In the genomic region with DNA sequence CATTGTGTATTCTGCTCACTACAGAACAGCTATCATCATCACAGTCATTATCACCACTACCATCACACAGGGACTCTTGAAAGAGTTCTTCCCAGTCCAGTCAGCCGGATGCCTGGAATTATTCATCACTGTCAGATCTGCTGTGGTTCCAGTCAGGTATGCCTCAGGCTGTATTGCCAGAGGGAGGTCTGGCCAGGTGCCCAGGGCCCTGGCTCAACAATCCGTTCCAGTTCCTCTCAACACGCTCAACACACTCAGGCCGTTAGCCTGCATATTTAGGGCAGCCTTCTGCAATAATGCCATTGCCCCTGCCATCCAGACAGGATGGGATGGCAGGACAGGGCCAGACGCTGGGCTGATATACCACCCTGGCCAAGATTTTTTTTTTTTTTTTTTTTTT, we compare ENCODE assay signal across 9 cellular contexts. TPM values are rescaled to one million over a fixed set of nuclear protein-coding genes. Genes with fewer than 3 reads are reported as not detected.
DNase-seq lines count a peak whose midpoint lies in the region; ATAC-seq and TF ChIP-seq lines count a peak whose summit lies in the region.
"Had no signal": no experiment of that assay in that cellular context is flagged by ENCODE, and none has a peak within 500 bp of the region (broad histone marks: within the 10 kb centered on the region; RNA-seq: fewer than 3 reads in every experiment).

No MANE protein-coding gene starts in this region.

- WGBS in suprapubic skin, result 59% methylated on average over 5 of the region's 5 CpGs

- no peaks in the 10 kb centered on the region for H3K4me1 Mint-ChIP-seq in T-helper 2 cell treated with Interferon-gamma antibody and Interleukin-4, amounts not matched to agents 5 μg/mL and 100 μg/mL, for 36 hours (ENCODE audit: low read depth)

- TF ChIP-seq EP300 in suprapubic skin (IDR thresholded peaks at IDR 0.05), result no peak

- peaks cover 85% of the 10 kb centered on the region for H3K36me3 ChIP-seq in suprapubic skin

- no peak overlapping the region for H3K27ac ChIP-seq in suprapubic skin

- no peak for TF ChIP-seq CTCF in suprapubic skin (IDR thresholded peaks at IDR 0.05)

- H3K4me1 ChIP-seq in suprapubic skin, result peaks cover 22% of the 10 kb centered on the region

- peak; percentile 84 for DNase-seq in Caki2 (ENCODE audit: low read depth)
- DNase-seq in NCI-H2107 treated with DMSO at 0.1 percent for 48 hours (lab: John Stamatoyannopoulos, UW; ENCODE audit: unreplicated experiment), result peak; percentile 63
- DNase-seq in cerebellum (ENCODE audit: low spot score), result peak; percentile 92
- DNase-seq in mucosa of gallbladder (ENCODE audit: low spot score), result peak; percentile 67
- DNase-seq in KBM-7, result no peak
- no peak for DNase-seq in suprapubic skin (ENCODE audit: low spot score in 2 of 2)
- DNase-seq in T-helper 2 cell treated with Interferon-gamma antibody and Interleukin-4, amounts not matched to agents 5 μg/mL and 100 μg/mL, for 36 hours (ENCODE audit: low spot score), result no peak

- no peaks in the 10 kb centered on the region for H3K9me3 Mint-ChIP-seq in T-helper 2 cell treated with Interferon-gamma antibody and Interleukin-4, amounts not matched to agents 5 μg/mL and 100 μg/mL, for 36 hours

- no peaks in the 10 kb centered on the region for H3K27me3 Mint-ChIP-seq in T-helper 2 cell treated with Interferon-gamma antibody and Interleukin-4, amounts not matched to agents 5 μg/mL and 100 μg/mL, for 36 hours (ENCODE audit: low read depth)

- peaks cover 38% of the 10 kb centered on the region for H3K36me3 Mint-ChIP-seq in T-helper 2 cell treated with Interferon-gamma antibody and Interleukin-4, amounts not matched to agents 5 μg/mL and 100 μg/mL, for 36 hours (ENCODE audit: low read depth)

- in situ Hi-C loops in Caki2 (cut with HindIII; ENCODE audit: low pct_unique_long_range_greater_than_20kb, low sequenced_read_pairs) (no loop called here), KBM-7 (cut with MboI; ENCODE audit: low pct_unique_long_range_greater_than_20kb, low sequenced_read_pairs) (no loop called here)

- no peak overlapping the region for H3K27ac Mint-ChIP-seq in T-helper 2 cell treated with Interferon-gamma antibody and Interleukin-4, amounts not matched to agents 5 μg/mL and 100 μg/mL, for 36 hours

- no peak overlapping the region for H3K4me3 Mint-ChIP-seq in T-helper 2 cell treated with Interferon-gamma antibody and Interleukin-4, amounts not matched to agents 5 μg/mL and 100 μg/mL, for 36 hours

- no peak for ATAC-seq in GM18502 (IDR thresholded peaks at IDR 0.05; ENCODE audit: poor library complexity, unreplicated experiment)

- no peak for TF ChIP-seq POLR2A in suprapubic skin (IDR thresholded peaks at IDR 0.05)

- no peaks in the 10 kb centered on the region for H3K27me3 ChIP-seq in suprapubic skin

- no peaks in the 10 kb centered on the region for H3K9me3 ChIP-seq in suprapubic skin

- no peak overlapping the region for H3K4me3 ChIP-seq in suprapubic skin
- H3K4me3 ChIP-seq: skin epidermis had no signal

RNA-seq across cellular contexts. Expression of a gene that starts 28.6 kb away (rescaled TPM):
- not detected in 2 replicates for total RNA-seq in Caki2 (2014; rRNA removed; shearing (Covaris generic); ENCODE audit: low replicate concordance)
- total RNA-seq in cerebellum (not detected), mucosa of gallbladder (1.7 TPM), suprapubic skin (1 to 10 TPM in 2 of 4 donors, under 1 TPM in 2; 0.34 to 1.7 (median 0.95) TPM)

RNA-seq across cellular contexts. Expression of a gene that starts 37.7 kb away (rescaled TPM):
- total RNA-seq in Caki2 (2014; rRNA removed; shearing (Covaris generic); ENCODE audit: low replicate concordance), result 18.5 and 20.8 TPM in 2 replicates
- total RNA-seq in cerebellum (3.3 TPM), mucosa of gallbladder (24.6 TPM), suprapubic skin (10 to 100 TPM; 49.0 to 94.8 (median 85.4) TPM)

RNA-seq across cellular contexts. Expression of a gene that starts 44.2 kb away (rescaled TPM):
- 70.2 and 102 TPM in 2 replicates for total RNA-seq in Caki2 (2014; rRNA removed; shearing (Covaris generic); ENCODE audit: low replicate concordance)
- total RNA-seq in cerebellum (35.4 TPM), mucosa of gallbladder (88.6 TPM), suprapubic skin (10 to 100 TPM; 55.6 to 97.0 (median 89.4) TPM)

Comparison
In these comparisons a context has a peak if more than half of its experiments do, and no peak if none do; other contexts are left out.
1. DNase-seq: peak in Caki2 (single experiment), NCI-H2107 treated with DMSO at 0.1 percent for 48 hours (single experiment), cerebellum (single experiment) and mucosa of gallbladder (single experiment); none in KBM-7 (single experiment), suprapubic skin (0 of 2) and T-helper 2 cell treated with Interferon-gamma antibody and Interleukin-4, amounts not matched to agents 5 μg/mL and 100 μg/mL, for 36 hours (single experiment).